ENCODE assay signal across 20 cellular contexts in the genomic region with DNA sequence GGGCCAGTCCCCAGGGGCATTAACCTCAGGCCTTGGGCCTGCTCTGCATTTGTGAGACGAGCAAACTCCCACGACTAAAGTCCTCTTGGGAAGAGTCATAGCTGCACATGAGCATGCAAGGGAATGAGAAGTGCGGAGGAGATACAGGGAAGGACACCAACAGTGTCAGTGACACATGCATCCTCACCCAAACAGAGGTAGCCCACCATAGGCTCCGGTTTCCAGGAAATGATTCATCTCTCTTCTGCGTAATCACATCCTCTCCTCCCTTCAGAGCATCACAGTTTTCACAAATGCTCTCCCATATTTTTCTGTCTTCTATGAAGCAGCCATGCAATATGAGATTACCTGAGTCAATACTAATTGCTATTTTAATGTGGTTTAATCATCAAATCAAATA.
"Had no signal": no experiment of that assay in that cellular context is flagged by ENCODE, and none has a peak within 500 bp of the region (broad histone marks: within the 10 kb centered on the region; RNA-seq: fewer than 3 reads in every experiment).

No MANE protein-coding gene starts in this region.

- H3K4me3 Mint-ChIP-seq: activated CD4-positive, alpha-beta memory T cell treated with anti-CD3 and anti-CD28 coated beads, Interleukin-2, amount 10 ng/mL, durations not matched to agents 7 days and 5 days; activated naive CD4-positive, alpha-beta T cell treated with anti-CD3 and anti-CD28 coated beads, Interleukin-2, amount 50 U/mL, for 24 hours; activated T-cell treated with anti-CD3 and anti-CD28 coated beads, Interleukin-2, amount 50 U/mL, for 4 hours; neural crest cell; T-cell had no signal

- ATAC-seq: activated T-cell treated with anti-CD3 and anti-CD28 coated beads, Interleukin-2, amount 50 U/mL, for 4 hours; gastrocnemius medialis; heart right ventricle; left colon; pancreas; T-cell; upper lobe of right lung had no signal

- H3K36me3 ChIP-seq: adrenal gland, gastrocnemius medialis, heart right ventricle, pancreas, sigmoid colon, thoracic aorta, upper lobe of right lung had no signal

- H3K27me3 ChIP-seq: adrenal gland, gastrocnemius medialis, heart right ventricle, pancreas, sigmoid colon, upper lobe of right lung had no signal

- H3K36me3 Mint-ChIP-seq: activated naive CD4-positive, alpha-beta T cell treated with anti-CD3 and anti-CD28 coated beads, Interleukin-2, amount 50 U/mL, for 24 hours; T-cell had no signal

- H3K9me3 ChIP-seq: adrenal gland, gastrocnemius medialis, heart right ventricle, pancreas, thoracic aorta, upper lobe of right lung had no signal

- H3K4me3 ChIP-seq: adrenal gland, coronary artery, gastrocnemius medialis, heart right ventricle, lung, pancreas, sigmoid colon, thoracic aorta, upper lobe of right lung had no signal

- H3K27ac Mint-ChIP-seq: activated CD4-positive, alpha-beta memory T cell treated with anti-CD3 and anti-CD28 coated beads, Interleukin-2, amount 10 ng/mL, durations not matched to agents 7 days and 5 days; activated naive CD4-positive, alpha-beta T cell treated with anti-CD3 and anti-CD28 coated beads, Interleukin-2, amount 50 U/mL, for 24 hours; T-cell had no signal

- H3K4me1 Mint-ChIP-seq: activated CD4-positive, alpha-beta memory T cell treated with anti-CD3 and anti-CD28 coated beads, Interleukin-2, amount 10 ng/mL, durations not matched to agents 7 days and 5 days; activated naive CD4-positive, alpha-beta T cell treated with anti-CD3 and anti-CD28 coated beads, Interleukin-2, amount 50 U/mL, for 24 hours; neural crest cell; T-cell had no signal

- H3K9me3 Mint-ChIP-seq: neural crest cell had no signal

- DNase-seq: activated CD4-positive, alpha-beta memory T cell treated with anti-CD3 and anti-CD28 coated beads, Interleukin-2, amount 10 ng/mL, durations not matched to agents 7 days and 5 days; activated CD4-positive, alpha-beta T cell treated with anti-CD3 and anti-CD28 coated beads for 1 hour; activated effector memory CD4-positive, alpha-beta T cell treated with Interleukin-2 at 50 U/mL for 16 hours; activated T-cell treated with anti-CD3 and anti-CD28 coated beads, Interleukin-2, amount 50 U/mL, for 4 hours; adrenal gland; caudate nucleus; gastrocnemius medialis; heart right ventricle; left colon; pancreas; sigmoid colon; stimulated activated CD4-positive, alpha-beta T cell treated with anti-CD3 and anti-CD28 coated beads, Interleukin-2, amount 100 ng/mL, for 24 hours; T-cell; T-helper 9 cell; upper lobe of right lung had no signal

- H3K27me3 Mint-ChIP-seq: activated CD4-positive, alpha-beta memory T cell treated with anti-CD3 and anti-CD28 coated beads, Interleukin-2, amount 10 ng/mL, durations not matched to agents 7 days and 5 days; activated naive CD4-positive, alpha-beta T cell treated with anti-CD3 and anti-CD28 coated beads, Interleukin-2, amount 50 U/mL, for 24 hours; T-cell had no signal

- H3K4me1 ChIP-seq: adrenal gland, gastrocnemius medialis, heart right ventricle, pancreas, sigmoid colon, upper lobe of right lung had no signal

- H3K27ac ChIP-seq: adrenal gland, coronary artery, gastrocnemius medialis, heart right ventricle, pancreas, sigmoid colon, thoracic aorta, upper lobe of right lung had no signal
